In the genomic region with DNA sequence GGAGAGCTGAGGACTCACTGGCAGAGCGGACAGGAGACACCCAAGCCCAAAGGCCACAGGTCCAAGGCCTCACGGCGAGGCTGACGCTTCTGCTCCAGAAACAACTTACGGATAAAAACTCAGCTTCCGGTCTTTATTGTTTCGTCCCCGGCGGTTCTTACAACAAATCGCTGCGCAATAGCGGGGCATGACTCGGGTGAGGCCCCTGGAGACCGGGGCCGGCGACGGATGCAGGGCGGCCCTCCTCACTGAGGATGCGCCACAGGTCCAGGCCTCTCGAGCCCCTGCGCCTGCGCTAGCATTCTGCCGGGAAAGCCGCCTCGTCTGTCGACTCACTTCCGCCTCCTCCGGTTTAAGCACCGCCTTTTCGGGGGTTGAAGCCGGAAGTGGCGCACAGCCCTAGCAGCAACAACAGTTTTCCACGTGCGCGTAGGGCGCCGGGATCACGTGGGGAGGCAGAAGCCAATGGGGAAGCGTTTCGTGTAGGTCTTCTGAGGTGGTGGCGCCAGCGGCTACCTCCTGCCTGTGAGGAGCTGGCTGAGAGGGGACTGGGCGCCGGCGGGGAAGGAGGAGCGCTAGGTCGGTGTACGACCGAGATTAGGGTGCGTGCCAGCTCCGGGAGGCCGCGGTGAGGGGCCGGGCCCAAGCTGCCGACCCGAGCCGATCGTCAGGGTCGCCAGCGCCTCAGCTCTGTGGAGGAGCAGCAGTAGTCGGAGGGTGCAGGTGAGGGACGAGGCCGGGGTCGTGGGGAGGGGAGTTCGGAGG, we compare ENCODE assay signal across 1 cellular context.
TF ChIP-seq lines count a peak whose summit lies in the region.

A gene (plus strand): TSS at position 494 of the 765 bp plus-strand sequence. CDS start 1,853 bp downstream, outside the sequence.
A gene with protein sequence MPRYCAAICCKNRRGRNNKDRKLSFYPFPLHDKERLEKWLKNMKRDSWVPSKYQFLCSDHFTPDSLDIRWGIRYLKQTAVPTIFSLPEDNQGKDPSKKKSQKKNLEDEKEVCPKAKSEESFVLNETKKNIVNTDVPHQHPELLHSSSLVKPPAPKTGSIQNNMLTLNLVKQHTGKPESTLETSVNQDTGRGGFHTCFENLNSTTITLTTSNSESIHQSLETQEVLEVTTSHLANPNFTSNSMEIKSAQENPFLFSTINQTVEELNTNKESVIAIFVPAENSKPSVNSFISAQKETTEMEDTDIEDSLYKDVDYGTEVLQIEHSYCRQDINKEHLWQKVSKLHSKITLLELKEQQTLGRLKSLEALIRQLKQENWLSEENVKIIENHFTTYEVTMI (minus strand): TSS at position 326 of the 765 bp plus-strand sequence. CDS start 137 bp downstream, at position 189.

TF ChIP-seq in GM12878, 131 proteins besides CTCF, POLR2A, EP300 and RAD21 (continued from another document and continues in another):
- TF ChIP-seq, protein P1, sequence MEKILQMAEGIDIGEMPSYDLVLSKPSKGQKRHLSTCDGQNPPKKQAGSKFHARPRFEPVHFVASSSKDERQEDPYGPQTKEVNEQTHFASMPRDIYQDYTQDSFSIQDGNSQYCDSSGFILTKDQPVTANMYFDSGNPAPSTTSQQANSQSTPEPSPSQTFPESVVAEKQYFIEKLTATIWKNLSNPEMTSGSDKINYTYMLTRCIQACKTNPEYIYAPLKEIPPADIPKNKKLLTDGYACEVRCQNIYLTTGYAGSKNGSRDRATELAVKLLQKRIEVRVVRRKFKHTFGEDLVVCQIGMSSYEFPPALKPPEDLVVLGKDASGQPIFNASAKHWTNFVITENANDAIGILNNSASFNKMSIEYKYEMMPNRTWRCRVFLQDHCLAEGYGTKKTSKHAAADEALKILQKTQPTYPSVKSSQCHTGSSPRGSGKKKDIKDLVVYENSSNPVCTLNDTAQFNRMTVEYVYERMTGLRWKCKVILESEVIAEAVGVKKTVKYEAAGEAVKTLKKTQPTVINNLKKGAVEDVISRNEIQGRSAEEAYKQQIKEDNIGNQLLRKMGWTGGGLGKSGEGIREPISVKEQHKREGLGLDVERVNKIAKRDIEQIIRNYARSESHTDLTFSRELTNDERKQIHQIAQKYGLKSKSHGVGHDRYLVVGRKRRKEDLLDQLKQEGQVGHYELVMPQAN (conservative IDR thresholded peaks at IDR 0.05): peak; percentile 91
- peak; percentile 98 for TF ChIP-seq MXI1 (IDR thresholded peaks at IDR 0.05; ENCODE audit: low read depth, low read length)
- 0 out of 2 replicates have a peak, but pooled peaks have one; percentile 64 for TF ChIP-seq NBN (IDR thresholded peaks at IDR 0.05)
- 0 out of 2 replicates have a peak, but pooled peaks have one; percentile 4 for TF ChIP-seq SMC3 (IDR thresholded peaks at IDR 0.05; ENCODE audit: borderline replicate concordance, low read length)
- no peak for TF ChIP-seq YBX1 (IDR thresholded peaks at IDR 0.05)
- TF ChIP-seq, protein P2, sequence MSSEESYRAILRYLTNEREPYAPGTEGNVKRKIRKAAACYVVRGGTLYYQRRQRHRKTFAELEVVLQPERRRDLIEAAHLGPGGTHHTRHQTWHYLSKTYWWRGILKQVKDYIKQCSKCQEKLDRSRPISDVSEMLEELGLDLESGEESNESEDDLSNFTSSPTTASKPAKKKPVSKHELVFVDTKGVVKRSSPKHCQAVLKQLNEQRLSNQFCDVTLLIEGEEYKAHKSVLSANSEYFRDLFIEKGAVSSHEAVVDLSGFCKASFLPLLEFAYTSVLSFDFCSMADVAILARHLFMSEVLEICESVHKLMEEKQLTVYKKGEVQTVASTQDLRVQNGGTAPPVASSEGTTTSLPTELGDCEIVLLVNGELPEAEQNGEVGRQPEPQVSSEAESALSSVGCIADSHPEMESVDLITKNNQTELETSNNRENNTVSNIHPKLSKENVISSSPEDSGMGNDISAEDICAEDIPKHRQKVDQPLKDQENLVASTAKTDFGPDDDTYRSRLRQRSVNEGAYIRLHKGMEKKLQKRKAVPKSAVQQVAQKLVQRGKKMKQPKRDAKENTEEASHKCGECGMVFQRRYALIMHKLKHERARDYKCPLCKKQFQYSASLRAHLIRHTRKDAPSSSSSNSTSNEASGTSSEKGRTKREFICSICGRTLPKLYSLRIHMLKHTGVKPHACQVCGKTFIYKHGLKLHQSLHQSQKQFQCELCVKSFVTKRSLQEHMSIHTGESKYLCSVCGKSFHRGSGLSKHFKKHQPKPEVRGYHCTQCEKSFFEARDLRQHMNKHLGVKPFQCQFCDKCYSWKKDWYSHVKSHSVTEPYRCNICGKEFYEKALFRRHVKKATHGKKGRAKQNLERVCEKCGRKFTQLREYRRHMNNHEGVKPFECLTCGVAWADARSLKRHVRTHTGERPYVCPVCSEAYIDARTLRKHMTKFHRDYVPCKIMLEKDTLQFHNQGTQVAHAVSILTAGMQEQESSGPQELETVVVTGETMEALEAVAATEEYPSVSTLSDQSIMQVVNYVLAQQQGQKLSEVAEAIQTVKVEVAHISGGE (CRISPR knock-in tag; IDR thresholded peaks at IDR 0.05): no peak
- TF ChIP-seq YY1 (IDR thresholded peaks at IDR 0.05; ENCODE audit: low read depth, low read length): peak; percentile 54
- TF ChIP-seq MEF2B (IDR thresholded peaks at IDR 0.05; ENCODE audit: partially characterized antibody, poor library complexity, severe bottlenecking): peak; percentile 89
- TF ChIP-seq, protein P3, sequence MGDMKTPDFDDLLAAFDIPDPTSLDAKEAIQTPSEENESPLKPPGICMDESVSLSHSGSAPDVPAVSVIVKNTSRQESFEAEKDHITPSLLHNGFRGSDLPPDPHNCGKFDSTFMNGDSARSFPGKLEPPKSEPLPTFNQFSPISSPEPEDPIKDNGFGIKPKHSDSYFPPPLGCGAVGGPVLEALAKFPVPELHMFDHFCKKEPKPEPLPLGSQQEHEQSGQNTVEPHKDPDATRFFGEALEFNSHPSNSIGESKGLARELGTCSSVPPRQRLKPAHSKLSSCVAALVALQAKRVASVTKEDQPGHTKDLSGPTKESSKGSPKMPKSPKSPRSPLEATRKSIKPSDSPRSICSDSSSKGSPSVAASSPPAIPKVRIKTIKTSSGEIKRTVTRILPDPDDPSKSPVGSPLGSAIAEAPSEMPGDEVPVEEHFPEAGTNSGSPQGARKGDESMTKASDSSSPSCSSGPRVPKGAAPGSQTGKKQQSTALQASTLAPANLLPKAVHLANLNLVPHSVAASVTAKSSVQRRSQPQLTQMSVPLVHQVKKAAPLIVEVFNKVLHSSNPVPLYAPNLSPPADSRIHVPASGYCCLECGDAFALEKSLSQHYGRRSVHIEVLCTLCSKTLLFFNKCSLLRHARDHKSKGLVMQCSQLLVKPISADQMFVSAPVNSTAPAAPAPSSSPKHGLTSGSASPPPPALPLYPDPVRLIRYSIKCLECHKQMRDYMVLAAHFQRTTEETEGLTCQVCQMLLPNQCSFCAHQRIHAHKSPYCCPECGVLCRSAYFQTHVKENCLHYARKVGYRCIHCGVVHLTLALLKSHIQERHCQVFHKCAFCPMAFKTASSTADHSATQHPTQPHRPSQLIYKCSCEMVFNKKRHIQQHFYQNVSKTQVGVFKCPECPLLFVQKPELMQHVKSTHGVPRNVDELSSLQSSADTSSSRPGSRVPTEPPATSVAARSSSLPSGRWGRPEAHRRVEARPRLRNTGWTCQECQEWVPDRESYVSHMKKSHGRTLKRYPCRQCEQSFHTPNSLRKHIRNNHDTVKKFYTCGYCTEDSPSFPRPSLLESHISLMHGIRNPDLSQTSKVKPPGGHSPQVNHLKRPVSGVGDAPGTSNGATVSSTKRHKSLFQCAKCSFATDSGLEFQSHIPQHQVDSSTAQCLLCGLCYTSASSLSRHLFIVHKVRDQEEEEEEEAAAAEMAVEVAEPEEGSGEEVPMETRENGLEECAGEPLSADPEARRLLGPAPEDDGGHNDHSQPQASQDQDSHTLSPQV (IDR thresholded peaks at IDR 0.05): no peak
- no peak for TF ChIP-seq HDAC2 (IDR thresholded peaks at IDR 0.05)
- TF ChIP-seq, protein P4, sequence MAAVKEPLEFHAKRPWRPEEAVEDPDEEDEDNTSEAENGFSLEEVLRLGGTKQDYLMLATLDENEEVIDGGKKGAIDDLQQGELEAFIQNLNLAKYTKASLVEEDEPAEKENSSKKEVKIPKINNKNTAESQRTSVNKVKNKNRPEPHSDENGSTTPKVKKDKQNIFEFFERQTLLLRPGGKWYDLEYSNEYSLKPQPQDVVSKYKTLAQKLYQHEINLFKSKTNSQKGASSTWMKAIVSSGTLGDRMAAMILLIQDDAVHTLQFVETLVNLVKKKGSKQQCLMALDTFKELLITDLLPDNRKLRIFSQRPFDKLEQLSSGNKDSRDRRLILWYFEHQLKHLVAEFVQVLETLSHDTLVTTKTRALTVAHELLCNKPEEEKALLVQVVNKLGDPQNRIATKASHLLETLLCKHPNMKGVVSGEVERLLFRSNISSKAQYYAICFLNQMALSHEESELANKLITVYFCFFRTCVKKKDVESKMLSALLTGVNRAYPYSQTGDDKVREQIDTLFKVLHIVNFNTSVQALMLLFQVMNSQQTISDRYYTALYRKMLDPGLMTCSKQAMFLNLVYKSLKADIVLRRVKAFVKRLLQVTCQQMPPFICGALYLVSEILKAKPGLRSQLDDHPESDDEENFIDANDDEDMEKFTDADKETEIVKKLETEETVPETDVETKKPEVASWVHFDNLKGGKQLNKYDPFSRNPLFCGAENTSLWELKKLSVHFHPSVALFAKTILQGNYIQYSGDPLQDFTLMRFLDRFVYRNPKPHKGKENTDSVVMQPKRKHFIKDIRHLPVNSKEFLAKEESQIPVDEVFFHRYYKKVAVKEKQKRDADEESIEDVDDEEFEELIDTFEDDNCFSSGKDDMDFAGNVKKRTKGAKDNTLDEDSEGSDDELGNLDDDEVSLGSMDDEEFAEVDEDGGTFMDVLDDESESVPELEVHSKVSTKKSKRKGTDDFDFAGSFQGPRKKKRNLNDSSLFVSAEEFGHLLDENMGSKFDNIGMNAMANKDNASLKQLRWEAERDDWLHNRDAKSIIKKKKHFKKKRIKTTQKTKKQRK (IDR thresholded peaks at IDR 0.05; ENCODE audit: low read depth, low read length): no peak
- peak; percentile 91 for TF ChIP-seq GABPA (IDR thresholded peaks at IDR 0.05; ENCODE audit: low read depth)
- TF ChIP-seq CHD2 (IDR thresholded peaks at IDR 0.05; ENCODE audit: borderline replicate concordance, low read depth, low read length): peak; percentile 69; the same call in 1 of the 2 replicates
- peak; percentile 85 for TF ChIP-seq HDAC6 (IDR thresholded peaks at IDR 0.05; ENCODE audit: unreplicated experiment)
- no peak for TF ChIP-seq TCF7 (IDR thresholded peaks at IDR 0.05; ENCODE audit: borderline replicate concordance)
- TF ChIP-seq FOXK2 (IDR thresholded peaks at IDR 0.05): peak; percentile 95
- peak; percentile 91 for TF ChIP-seq CREB1 (IDR thresholded peaks at IDR 0.05; ENCODE audit: low read depth)
- TF ChIP-seq, protein P5, sequence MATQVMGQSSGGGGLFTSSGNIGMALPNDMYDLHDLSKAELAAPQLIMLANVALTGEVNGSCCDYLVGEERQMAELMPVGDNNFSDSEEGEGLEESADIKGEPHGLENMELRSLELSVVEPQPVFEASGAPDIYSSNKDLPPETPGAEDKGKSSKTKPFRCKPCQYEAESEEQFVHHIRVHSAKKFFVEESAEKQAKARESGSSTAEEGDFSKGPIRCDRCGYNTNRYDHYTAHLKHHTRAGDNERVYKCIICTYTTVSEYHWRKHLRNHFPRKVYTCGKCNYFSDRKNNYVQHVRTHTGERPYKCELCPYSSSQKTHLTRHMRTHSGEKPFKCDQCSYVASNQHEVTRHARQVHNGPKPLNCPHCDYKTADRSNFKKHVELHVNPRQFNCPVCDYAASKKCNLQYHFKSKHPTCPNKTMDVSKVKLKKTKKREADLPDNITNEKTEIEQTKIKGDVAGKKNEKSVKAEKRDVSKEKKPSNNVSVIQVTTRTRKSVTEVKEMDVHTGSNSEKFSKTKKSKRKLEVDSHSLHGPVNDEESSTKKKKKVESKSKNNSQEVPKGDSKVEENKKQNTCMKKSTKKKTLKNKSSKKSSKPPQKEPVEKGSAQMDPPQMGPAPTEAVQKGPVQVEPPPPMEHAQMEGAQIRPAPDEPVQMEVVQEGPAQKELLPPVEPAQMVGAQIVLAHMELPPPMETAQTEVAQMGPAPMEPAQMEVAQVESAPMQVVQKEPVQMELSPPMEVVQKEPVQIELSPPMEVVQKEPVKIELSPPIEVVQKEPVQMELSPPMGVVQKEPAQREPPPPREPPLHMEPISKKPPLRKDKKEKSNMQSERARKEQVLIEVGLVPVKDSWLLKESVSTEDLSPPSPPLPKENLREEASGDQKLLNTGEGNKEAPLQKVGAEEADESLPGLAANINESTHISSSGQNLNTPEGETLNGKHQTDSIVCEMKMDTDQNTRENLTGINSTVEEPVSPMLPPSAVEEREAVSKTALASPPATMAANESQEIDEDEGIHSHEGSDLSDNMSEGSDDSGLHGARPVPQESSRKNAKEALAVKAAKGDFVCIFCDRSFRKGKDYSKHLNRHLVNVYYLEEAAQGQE (IDR thresholded peaks at IDR 0.05; ENCODE audit: low read depth, low read length): no peak
- no peak for TF ChIP-seq MTA3 (IDR thresholded peaks at IDR 0.05; ENCODE audit: borderline replicate concordance, low read length)
- TF ChIP-seq, protein P6, sequence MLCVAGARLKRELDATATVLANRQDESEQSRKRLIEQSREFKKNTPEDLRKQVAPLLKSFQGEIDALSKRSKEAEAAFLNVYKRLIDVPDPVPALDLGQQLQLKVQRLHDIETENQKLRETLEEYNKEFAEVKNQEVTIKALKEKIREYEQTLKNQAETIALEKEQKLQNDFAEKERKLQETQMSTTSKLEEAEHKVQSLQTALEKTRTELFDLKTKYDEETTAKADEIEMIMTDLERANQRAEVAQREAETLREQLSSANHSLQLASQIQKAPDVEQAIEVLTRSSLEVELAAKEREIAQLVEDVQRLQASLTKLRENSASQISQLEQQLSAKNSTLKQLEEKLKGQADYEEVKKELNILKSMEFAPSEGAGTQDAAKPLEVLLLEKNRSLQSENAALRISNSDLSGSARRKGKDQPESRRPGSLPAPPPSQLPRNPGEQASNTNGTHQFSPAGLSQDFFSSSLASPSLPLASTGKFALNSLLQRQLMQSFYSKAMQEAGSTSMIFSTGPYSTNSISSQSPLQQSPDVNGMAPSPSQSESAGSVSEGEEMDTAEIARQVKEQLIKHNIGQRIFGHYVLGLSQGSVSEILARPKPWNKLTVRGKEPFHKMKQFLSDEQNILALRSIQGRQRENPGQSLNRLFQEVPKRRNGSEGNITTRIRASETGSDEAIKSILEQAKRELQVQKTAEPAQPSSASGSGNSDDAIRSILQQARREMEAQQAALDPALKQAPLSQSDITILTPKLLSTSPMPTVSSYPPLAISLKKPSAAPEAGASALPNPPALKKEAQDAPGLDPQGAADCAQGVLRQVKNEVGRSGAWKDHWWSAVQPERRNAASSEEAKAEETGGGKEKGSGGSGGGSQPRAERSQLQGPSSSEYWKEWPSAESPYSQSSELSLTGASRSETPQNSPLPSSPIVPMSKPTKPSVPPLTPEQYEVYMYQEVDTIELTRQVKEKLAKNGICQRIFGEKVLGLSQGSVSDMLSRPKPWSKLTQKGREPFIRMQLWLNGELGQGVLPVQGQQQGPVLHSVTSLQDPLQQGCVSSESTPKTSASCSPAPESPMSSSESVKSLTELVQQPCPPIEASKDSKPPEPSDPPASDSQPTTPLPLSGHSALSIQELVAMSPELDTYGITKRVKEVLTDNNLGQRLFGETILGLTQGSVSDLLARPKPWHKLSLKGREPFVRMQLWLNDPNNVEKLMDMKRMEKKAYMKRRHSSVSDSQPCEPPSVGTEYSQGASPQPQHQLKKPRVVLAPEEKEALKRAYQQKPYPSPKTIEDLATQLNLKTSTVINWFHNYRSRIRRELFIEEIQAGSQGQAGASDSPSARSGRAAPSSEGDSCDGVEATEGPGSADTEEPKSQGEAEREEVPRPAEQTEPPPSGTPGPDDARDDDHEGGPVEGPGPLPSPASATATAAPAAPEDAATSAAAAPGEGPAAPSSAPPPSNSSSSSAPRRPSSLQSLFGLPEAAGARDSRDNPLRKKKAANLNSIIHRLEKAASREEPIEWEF (IDR thresholded peaks at IDR 0.05; ENCODE audit: insufficient replicate concordance, low read depth, low read length): no peak
- TF ChIP-seq RUNX3 (IDR thresholded peaks at IDR 0.05; ENCODE audit: low read length): 0 out of 2 replicates have a peak, but pooled peaks have one; percentile 1
- TF ChIP-seq ESRRA (IDR thresholded peaks at IDR 0.05; ENCODE audit: low read length): no peak
- 0 out of 2 replicates have a peak, but pooled peaks have one; percentile 26 for TF ChIP-seq CBX5 (IDR thresholded peaks at IDR 0.05; ENCODE audit: low read depth)
- TF ChIP-seq SMAD5 (IDR thresholded peaks at IDR 0.05; ENCODE audit: low read depth): peak; percentile 46; the same call in 1 of the 2 replicates
- TF ChIP-seq MYB (IDR thresholded peaks at IDR 0.05; ENCODE audit: borderline replicate concordance, low read depth, low read length): no peak
